Comparison of ENCODE assay signal across 8 cellular contexts in genomic region chr17:17972126-17972951, GRCh38. TPM values are rescaled to one million over a fixed set of nuclear protein-coding genes. Genes with fewer than 3 reads are reported as not detected.
A peak's percentile ranks its signal among the peaks of the same experiment; 100 is the strongest.
DNase-seq lines count a peak whose midpoint lies in the region; ATAC-seq and TF ChIP-seq lines count a peak whose summit lies in the region.

A gene with protein sequence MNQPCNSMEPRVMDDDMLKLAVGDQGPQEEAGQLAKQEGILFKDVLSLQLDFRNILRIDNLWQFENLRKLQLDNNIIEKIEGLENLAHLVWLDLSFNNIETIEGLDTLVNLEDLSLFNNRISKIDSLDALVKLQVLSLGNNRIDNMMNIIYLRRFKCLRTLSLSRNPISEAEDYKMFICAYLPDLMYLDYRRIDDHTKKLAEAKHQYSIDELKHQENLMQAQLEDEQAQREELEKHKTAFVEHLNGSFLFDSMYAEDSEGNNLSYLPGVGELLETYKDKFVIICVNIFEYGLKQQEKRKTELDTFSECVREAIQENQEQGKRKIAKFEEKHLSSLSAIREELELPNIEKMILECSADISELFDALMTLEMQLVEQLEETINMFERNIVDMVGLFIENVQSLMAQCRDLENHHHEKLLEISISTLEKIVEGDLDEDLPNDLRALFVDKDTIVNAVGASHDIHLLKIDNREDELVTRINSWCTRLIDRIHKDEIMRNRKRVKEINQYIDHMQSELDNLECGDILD (plus strand): TSS chr17:17972862. CDS start chr17:17977599, 4,737 bp downstream.
Gene TOM1L2 (minus strand): TSS chr17:17972400. CDS start chr17:17972313, 87 bp downstream.

- DNase-seq in GM10248 (ENCODE audit: extremely low spot score) (peak; percentile 99), NCI-H1092 (lab: John Stamatoyannopoulos, UW) (peak; percentile 99), SK-N-SH (peak; percentile 98), glomerular endothelial cell (ENCODE audit: extremely low read depth, low read depth, low spot score) (peak; percentile 100), nucleus accumbens (lab: John Stamatoyannopoulos, UW) (peak; percentile 94 to 100 (median 100)), suprapubic skin (ENCODE audit: low spot score in 2 of 2) (peak; percentile 100)
- DNase-seq in activated naive CD4-positive, alpha-beta T cell treated with anti-CD3 and anti-CD28 coated beads, Interleukin-2, amount 50 U/mL, for 72 hours (ENCODE audit: low spot score in 2 of 2): peak; percentile 100

- no peaks in the 10 kb centered on the region for H3F3A ChIP-seq in SK-N-SH (replicated peaks; ENCODE audit: insufficient read depth)

- H3K27ac Mint-ChIP-seq in activated naive CD4-positive, alpha-beta T cell treated with anti-CD3 and anti-CD28 coated beads, Interleukin-2, amount 50 U/mL, for 72 hours: peak within 1 kb of the TSS; percentile 77 to 95

- H3K9ac ChIP-seq in SK-N-SH: peak within 1 kb of the TSS; percentile 76

- POLR2A ChIA-PET in GM10248 (lab: Yijun Ruan, JAX) (interaction anchor here (0.7 to 1.6 kb wide), 2 partner anchors 14 to 132 kb away, joined by 3 to 5 read pairs; no protein-coding TSS in a partner anchor), SK-N-SH (lab: Yijun Ruan, JAX) (interaction anchor here (0.7 to 1.0 kb wide), 2 partner anchors 29 to 54 kb away, joined by 3 to 4 read pairs; no protein-coding TSS in a partner anchor)

- CTCF ChIA-PET in GM10248 (lab: Yijun Ruan, JAX) (interaction anchor here (0.7 to 2.6 kb wide), 8 partner anchors 13 to 289 kb away, joined by 3 to 14 read pairs (median 4); no protein-coding TSS in a partner anchor), SK-N-SH (lab: Yijun Ruan, JAX) (interaction anchor here (0.7 to 2.6 kb wide), 5 partner anchors 13 to 63 kb away, joined by 3 to 8 read pairs (median 4); no protein-coding TSS in a partner anchor)

- peaks cover 0 to 15% of the 10 kb centered on the region in 2 experiments; a peak in 2 of 4 replicates for H3K4me1 ChIP-seq in SK-N-SH (ENCODE audit: control insufficient read depth in 1 of 2, insufficient read depth in 2 of 2, low read depth in 1 of 2, low read length in 1 of 2)
- H3K4me1 ChIP-seq in suprapubic skin: peaks cover 45% of the 10 kb centered on the region

- H3K27ac ChIP-seq in SK-N-SH (ENCODE audit: low read depth in 2 of 2, low read length in 1 of 2): peak within 1 kb of the TSS; percentile 34 to 74; a peak in 3 of 4 replicates
- peak within 1 kb of the TSS; percentile 93 for H3K27ac ChIP-seq in suprapubic skin

- H3K27me3 ChIP-seq in SK-N-SH (ENCODE audit: insufficient read depth) (no peaks in the 10 kb centered on the region), suprapubic skin (no peaks in the 10 kb centered on the region)

- peak; percentile 59 to 81 for TF ChIP-seq POLR2A in suprapubic skin (IDR thresholded peaks at IDR 0.05)

- peak within 1 kb of the TSS; percentile 89 for H3K4me2 ChIP-seq in SK-N-SH

- H3K79me2 ChIP-seq in SK-N-SH (ENCODE audit: insufficient read depth): peaks cover 49% of the 10 kb centered on the region

- no peaks in the 10 kb centered on the region for H3K9me2 ChIP-seq in SK-N-SH

- H3K9me3 ChIP-seq in SK-N-SH (no peaks in the 10 kb centered on the region), suprapubic skin (no peaks in the 10 kb centered on the region)

- H3K36me3 Mint-ChIP-seq in activated naive CD4-positive, alpha-beta T cell treated with anti-CD3 and anti-CD28 coated beads, Interleukin-2, amount 50 U/mL, for 72 hours: no peaks in the 10 kb centered on the region

- H4K20me1 ChIP-seq in SK-N-SH (ENCODE audit: insufficient read depth): peaks cover 8% of the 10 kb centered on the region

- TF ChIP-seq RAD21 in SK-N-SH (IDR thresholded peaks at IDR 0.05; ENCODE audit: low read length): no peak

- H3K4me3 ChIP-seq in SK-N-SH (ENCODE audit: low read depth in 2 of 2, low read length in 1 of 2) (peak within 1 kb of the TSS; percentile 74 to 80), suprapubic skin (peak within 1 kb of the TSS; percentile 78)

- H3K36me3 ChIP-seq in SK-N-SH (replicated peaks in 1 of 2; ENCODE audit: control insufficient read depth in 1 of 2, insufficient read depth in 2 of 2, low read length in 1 of 2) (no peaks in the 10 kb centered on the region), suprapubic skin (no peaks in the 10 kb centered on the region)

- H3K9me3 Mint-ChIP-seq in activated naive CD4-positive, alpha-beta T cell treated with anti-CD3 and anti-CD28 coated beads, Interleukin-2, amount 50 U/mL, for 72 hours: no peaks in the 10 kb centered on the region

- under 1% methylated on average over 45 of the region's 59 CpGs for WGBS in SK-N-SH (ENCODE audit: low lambda C conversion rate)
- under 1% methylated on average over 43 of the region's 59 CpGs for WGBS in suprapubic skin

- TF ChIP-seq EP300 in SK-N-SH (IDR thresholded peaks at IDR 0.05; ENCODE audit: borderline replicate concordance in 1 of 2, low read depth in 1 of 2, low read length in 1 of 2): no peak; a peak in 1 of 4 replicates
- TF ChIP-seq EP300 in suprapubic skin (IDR thresholded peaks at IDR 0.05): no peak

- peak; percentile 96 for ATAC-seq in HG02610 (IDR thresholded peaks at IDR 0.05; ENCODE audit: unreplicated experiment)
- peak; percentile 96 to 97 for ATAC-seq in activated naive CD4-positive, alpha-beta T cell treated with anti-CD3 and anti-CD28 coated beads, Interleukin-2, amount 50 U/mL, for 72 hours

- TF ChIP-seq CTCF in GM10248 (IDR thresholded peaks at IDR 0.05; ENCODE audit: control extremely low read depth, extremely low read depth, low read depth, missing control alignments): no peak
- no peak; the same call in 1 of the 2 replicates for TF ChIP-seq CTCF in SK-N-SH (IDR thresholded peaks at IDR 0.05)
- TF ChIP-seq CTCF in suprapubic skin (IDR thresholded peaks at IDR 0.05): no peak

- peak within 1 kb of the TSS; percentile 82 for H2AFZ ChIP-seq in SK-N-SH (ENCODE audit: low read depth)

TF ChIP-seq in SK-N-SH, 30 proteins besides CTCF, POLR2A, EP300 and RAD21 (continues in another document):
- no peak for TF ChIP-seq RXRA (IDR thresholded peaks at IDR 0.05; ENCODE audit: borderline replicate concordance, low read depth)
- TF ChIP-seq, protein P1, sequence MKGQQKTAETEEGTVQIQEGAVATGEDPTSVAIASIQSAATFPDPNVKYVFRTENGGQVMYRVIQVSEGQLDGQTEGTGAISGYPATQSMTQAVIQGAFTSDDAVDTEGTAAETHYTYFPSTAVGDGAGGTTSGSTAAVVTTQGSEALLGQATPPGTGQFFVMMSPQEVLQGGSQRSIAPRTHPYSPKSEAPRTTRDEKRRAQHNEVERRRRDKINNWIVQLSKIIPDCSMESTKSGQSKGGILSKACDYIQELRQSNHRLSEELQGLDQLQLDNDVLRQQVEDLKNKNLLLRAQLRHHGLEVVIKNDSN (IDR thresholded peaks at IDR 0.05; ENCODE audit: borderline replicate concordance, low read depth): peak; percentile 94
- TF ChIP-seq POLR2AphosphoS5 (IDR thresholded peaks at IDR 0.05; ENCODE audit: low read depth, low read length): peak; percentile 67; the same call in 1 of the 2 replicates
- peak; percentile 80 for TF ChIP-seq ZBTB33 (IDR thresholded peaks at IDR 0.05; ENCODE audit: borderline replicate concordance, low read depth)
- no peak for TF ChIP-seq JUND (IDR thresholded peaks at IDR 0.05)
- no peak for TF ChIP-seq YY1 (IDR thresholded peaks at IDR 0.05; ENCODE audit: low read depth)
- TF ChIP-seq GABPA (IDR thresholded peaks at IDR 0.05; ENCODE audit: low read depth): peak; percentile 82
- TF ChIP-seq, protein P2, sequence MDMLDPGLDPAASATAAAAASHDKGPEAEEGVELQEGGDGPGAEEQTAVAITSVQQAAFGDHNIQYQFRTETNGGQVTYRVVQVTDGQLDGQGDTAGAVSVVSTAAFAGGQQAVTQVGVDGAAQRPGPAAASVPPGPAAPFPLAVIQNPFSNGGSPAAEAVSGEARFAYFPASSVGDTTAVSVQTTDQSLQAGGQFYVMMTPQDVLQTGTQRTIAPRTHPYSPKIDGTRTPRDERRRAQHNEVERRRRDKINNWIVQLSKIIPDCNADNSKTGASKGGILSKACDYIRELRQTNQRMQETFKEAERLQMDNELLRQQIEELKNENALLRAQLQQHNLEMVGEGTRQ (IDR thresholded peaks at IDR 0.05; ENCODE audit: borderline replicate concordance, low read depth, low read length): peak; percentile 89
- TF ChIP-seq ELF1 (IDR thresholded peaks at IDR 0.05): peak; percentile 67
- TF ChIP-seq SIN3A (IDR thresholded peaks at IDR 0.05; ENCODE audit: borderline replicate concordance, low read depth, low read length): peak; percentile 94

RNA-seq across cellular contexts. Expression of the first gene that starts in this region (rescaled TPM):
- 3.6 and 5.5 TPM in 2 replicates for polyA plus RNA-seq in SK-N-SH (2012; rRNA removed)
- 1.9 and 2.3 TPM in 2 replicates for polyA plus RNA-seq in SK-N-SH (2012; cell fraction: cytosol; rRNA removed)
- 19.0 and 26.4 TPM in 2 replicates for polyA plus RNA-seq in SK-N-SH (2012; cell fraction: nucleus; rRNA removed)
- under 1 TPM; 0.05 to 0.12 TPM for total RNA-seq in activated naive CD4-positive, alpha-beta T cell treated with anti-CD3 and anti-CD28 coated beads, Interleukin-2, amount 50 U/mL, for 72 hours
- total RNA-seq in glomerular endothelial cell (0.34 and 0.47 TPM in 2 replicates), suprapubic skin (10 to 100 TPM in 1 of 4 donors, 1 to 10 TPM in 3; 2.0 to 10.6 (median 5.5) TPM)

RNA-seq across cellular contexts. Expression of gene TOM1L2, which starts in this region (rescaled TPM):
- 85.4 and 91.7 TPM in 2 replicates for polyA plus RNA-seq in SK-N-SH (2012; rRNA removed)
- polyA plus RNA-seq in SK-N-SH (2012; cell fraction: cytosol; rRNA removed): 44.8 and 62.7 TPM in 2 replicates
- polyA plus RNA-seq in SK-N-SH (2012; cell fraction: nucleus; rRNA removed): 250 and 259 TPM in 2 replicates
- 10 to 100 TPM; 16.3 to 19.8 TPM for total RNA-seq in activated naive CD4-positive, alpha-beta T cell treated with anti-CD3 and anti-CD28 coated beads, Interleukin-2, amount 50 U/mL, for 72 hours
- total RNA-seq in glomerular endothelial cell (33.7 and 34.9 TPM in 2 replicates), suprapubic skin (100 to 1,000 TPM; 128 to 259 (median 162) TPM)

Comparison
In these comparisons a context has a peak if more than half of its experiments do, and no peak if none do; other contexts are left out.
1. Peak in every context shown above with its lines: DNase-seq, ATAC-seq, H3K4me3 ChIP-seq and H3K27ac ChIP-seq.